Comparison of ENCODE assay signal across 23 cellular contexts in the genomic region with DNA sequence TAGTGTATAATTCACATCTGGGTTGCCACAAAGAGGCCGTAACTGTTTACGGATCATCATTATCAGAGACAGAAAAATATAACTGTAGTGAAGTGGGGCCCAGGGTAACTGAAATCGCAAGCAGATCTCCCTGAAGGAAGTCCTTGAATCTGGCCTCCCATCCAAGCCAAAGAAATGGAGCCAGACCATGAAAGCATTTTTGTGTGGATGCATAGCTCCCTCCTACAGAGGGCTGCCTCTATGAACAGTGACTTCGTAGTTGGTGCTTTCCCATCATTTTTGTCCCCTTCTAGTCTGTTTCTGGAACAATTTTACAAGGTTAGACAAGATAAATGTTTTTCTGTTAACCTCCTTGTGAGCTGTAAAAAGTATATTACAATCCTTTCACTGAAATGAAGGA.
DNase-seq lines count a peak whose midpoint lies in the region; ATAC-seq, FAIRE-seq and TF ChIP-seq lines count a peak whose summit lies in the region.
"Had no signal": no experiment of that assay in that cellular context is flagged by ENCODE, and none has a peak within 500 bp of the region (broad histone marks: within the 10 kb centered on the region; RNA-seq: fewer than 3 reads in every experiment).

No MANE protein-coding gene starts in this region.

- no peak overlapping the region for H3K23ac ChIP-seq in trophoblast cell (ENCODE audit: low read length)

- FAIRE-seq in small intestine (lab: Jason Lieb, UNC) = no peak
- FAIRE-seq: H54 had no signal

- BruUV-seq in A673 (replicated peaks; lab: Mats Ljungman, UMichigan) (no TSS peak), mammary epithelial cell (replicated peaks; lab: Mats Ljungman, UMichigan) (no TSS peak)

- H2BK5ac ChIP-seq in trophoblast cell (ENCODE audit: low read depth, low read length, poor library complexity) = no peak overlapping the region

- H4K8ac ChIP-seq in trophoblast cell (ENCODE audit: low read depth, low read length) = no peak overlapping the region

- H3K27ac ChIP-seq in A673 (ENCODE audit: low read depth, low read length, poor library complexity, severe bottlenecking) = no peak overlapping the region
- H3K27ac ChIP-seq in hepatocyte = peak overlapping the region; percentile 1
- H3K27ac ChIP-seq in trophoblast cell (ENCODE audit: low read depth, low read length) = peak overlapping the region; percentile 34
- no peak overlapping the region for H3K27ac ChIP-seq in breast epithelium
- H3K27ac ChIP-seq in mammary epithelial cell (ENCODE audit: insufficient read depth, low read depth, low read length) = no peak overlapping the region
- no peak overlapping the region for H3K27ac ChIP-seq in small intestine (ENCODE audit: low read depth in 1 of 2, low read length in 1 of 2)
- H3K27ac ChIP-seq: 22Rv1, lower lobe of right lung, thoracic aorta had no signal

- H4K12ac ChIP-seq in trophoblast cell (ENCODE audit: low read depth, low read length) = no peak overlapping the region

- in situ Hi-C loops in astrocyte of the spinal cord (cut with HindIII; ENCODE audit: low sequenced_read_pairs) (no loop called here), mammary epithelial cell (cut with MboI; ENCODE audit: low sequenced_read_pairs in 2 of 2) (no loop called here)

- 51% methylated on average over 4 of the region's 4 CpGs for whole genome bisulfite sequencing in hepatocyte (ENCODE audit: low lambda C conversion rate, missing lambda C conversion rate)
- no CpG with 5 or more reads among the region's 4 CpGs for whole genome bisulfite sequencing in trophoblast cell (ENCODE audit: extremely low coverage, insufficient coverage, insufficient read length)
- 94% methylated on average over 3 of the region's 4 CpGs for WGBS in mammary epithelial cell (ENCODE audit: low coverage, missing lambda C conversion rate)
- 53 to 80% (median 69%) methylated on average over 4 of the region's 4 CpGs for WGBS in small intestine, 3 donors

- H3K4me3 ChIP-seq in A673 (ENCODE audit: low read depth, low read length, poor library complexity, severe bottlenecking) = no peak overlapping the region
- H3K4me3 ChIP-seq in astrocyte of the spinal cord (ENCODE audit: low read depth, low read length) = no peak overlapping the region
- no peak overlapping the region for H3K4me3 ChIP-seq in hepatocyte
- H3K4me3 ChIP-seq in trophoblast cell (ENCODE audit: low read depth, low read length) = no peak overlapping the region
- H3K4me3 ChIP-seq in breast epithelium = no peak overlapping the region
- no peak overlapping the region for H3K4me3 ChIP-seq in mammary epithelial cell (replicated peaks in 1 of 3; ENCODE audit: insufficient read depth in 1 of 3, low read depth in 2 of 3, low read length in 3 of 3)
- no peak overlapping the region for H3K4me3 ChIP-seq in small intestine (ENCODE audit: low read depth in 1 of 2, low read length in 2 of 2)
- H3K4me3 ChIP-seq: lower lobe of right lung, thoracic aorta had no signal

- no peak overlapping the region for H3K9ac ChIP-seq in trophoblast cell (ENCODE audit: low read length)
- H3K9ac ChIP-seq in mammary epithelial cell (ENCODE audit: insufficient read depth, low read length) = no peak overlapping the region

- H3K79me2 ChIP-seq in hepatocyte (no peaks in the 10 kb centered on the region), trophoblast cell (ENCODE audit: control insufficient read depth, insufficient read depth, low read length, poor library complexity) (no peaks in the 10 kb centered on the region), mammary epithelial cell (ENCODE audit: insufficient read depth, low read length) (no peaks in the 10 kb centered on the region)

- no peak overlapping the region for H3K18ac ChIP-seq in trophoblast cell (ENCODE audit: low read length)

- no peaks in the 10 kb centered on the region for H3K9me2 ChIP-seq in hepatocyte (replicated peaks; ENCODE audit: insufficient read depth)

- POLR2A ChIA-PET in A673 (lab: Charles Lee; ENCODE audit: low non-redundant PET) = no interaction called here

- no peak for TF ChIP-seq CTCF in A673 (conservative IDR thresholded peaks at IDR 0.05; ENCODE audit: low read depth, low read length)
- TF ChIP-seq CTCF in astrocyte of the spinal cord (IDR thresholded peaks at IDR 0.05; ENCODE audit: low read depth, low read length) = no peak
- TF ChIP-seq CTCF in hepatocyte (IDR thresholded peaks at IDR 0.05; ENCODE audit: poor library complexity) = no peak
- TF ChIP-seq CTCF in breast epithelium (IDR thresholded peaks at IDR 0.05) = no peak
- no peak for TF ChIP-seq CTCF in mammary epithelial cell (conservative IDR thresholded peaks at IDR 0.05 in 1 of 2, IDR thresholded peaks at IDR 0.05 in 1 of 2; ENCODE audit: extremely low read depth in 1 of 2, insufficient read depth in 1 of 2, low read depth in 1 of 2, low read length in 2 of 2)

- CTCF ChIA-PET in A673 (lab: Charles Lee) = no interaction called here
- CTCF ChIA-PET in mammary epithelial cell (lab: Charles Lee; ENCODE audit: low non-redundant PET) = no interaction called here

- no peaks in the 10 kb centered on the region for H3K79me1 ChIP-seq in trophoblast cell (ENCODE audit: low read length)

- H3K14ac ChIP-seq in trophoblast cell (ENCODE audit: low read length) = no peak overlapping the region

- H3K4me1 ChIP-seq in A673 (ENCODE audit: insufficient read depth, low read length, poor library complexity, severe bottlenecking) (no peaks in the 10 kb centered on the region), hepatocyte (ENCODE audit: insufficient read depth) (no peaks in the 10 kb centered on the region), trophoblast cell (ENCODE audit: control insufficient read depth in 1 of 2, insufficient read depth in 2 of 2, low read length in 2 of 2) (no peaks in the 10 kb centered on the region), breast epithelium (no peaks in the 10 kb centered on the region), mammary epithelial cell (ENCODE audit: insufficient read depth, low read length) (peaks cover 12% of the 10 kb centered on the region), small intestine (ENCODE audit: control insufficient read depth in 2 of 2, insufficient read depth in 1 of 2, low read depth in 1 of 2, low read length in 1 of 2) (no peaks in the 10 kb centered on the region)
- H3K4me1 ChIP-seq: lower lobe of right lung had no signal

- no peak overlapping the region for H2AK5ac ChIP-seq in trophoblast cell (ENCODE audit: low read length)

- H3K27me3 ChIP-seq in A673 (replicated peaks; ENCODE audit: insufficient read depth, low read depth, low read length, poor library complexity) = no peaks in the 10 kb centered on the region
- no peaks in the 10 kb centered on the region for H3K27me3 ChIP-seq in hepatocyte
- H3K27me3 ChIP-seq in trophoblast cell (ENCODE audit: insufficient read depth, low read length) = no peaks in the 10 kb centered on the region
- H3K27me3 ChIP-seq in breast epithelium = no peaks in the 10 kb centered on the region
- no peaks in the 10 kb centered on the region for H3K27me3 ChIP-seq in mammary epithelial cell (ENCODE audit: insufficient read depth, low read length)
- H3K27me3 ChIP-seq in small intestine (ENCODE audit: control insufficient read depth in 2 of 2, insufficient read depth in 2 of 2, low read length in 2 of 2) = no peaks in the 10 kb centered on the region

- H3K4ac ChIP-seq in trophoblast cell (ENCODE audit: low read depth, low read length) = no peak overlapping the region

- dilution Hi-C loops in mammary epithelial cell (cut with HindIII; ENCODE audit: low sequenced_read_pairs) = no loop called here

- H2AFZ ChIP-seq in hepatocyte (no peak overlapping the region), trophoblast cell (ENCODE audit: insufficient read depth, low read length, poor library complexity) (no peak overlapping the region), mammary epithelial cell (ENCODE audit: low read depth, low read length) (no peak overlapping the region)

- H3K4me2 ChIP-seq in hepatocyte = no peak overlapping the region
- H3K4me2 ChIP-seq in trophoblast cell (ENCODE audit: low read length) = no peak overlapping the region
- H3K4me2 ChIP-seq in mammary epithelial cell (ENCODE audit: insufficient read depth, low read depth, low read length) = no peak overlapping the region

- DNase-seq in A673 (ENCODE audit: low spot score) (peak; percentile 5), astrocyte of the spinal cord (ENCODE audit: low read depth, low spot score) (peak; percentile 49), hepatocyte (ENCODE audit: low spot score) (peak; percentile 17), trophoblast cell (no peak), breast epithelium (ENCODE audit: low spot score in 2 of 2) (no peak), mammary epithelial cell (no peak), small intestine (no peak)
- DNase-seq: activated B cell treated with CpG ODN at 0.5 μM for 24 hours; activated CD8-positive, alpha-beta memory T cell treated with anti-CD3 and anti-CD28 coated beads, Interleukin-2, amount 50 U/mL, for 48 hours; activated naive CD8-positive, alpha-beta T cell treated with anti-CD3 and anti-CD28 coated beads for 36 hours; CD4-positive, alpha-beta memory T cell; effector CD4-positive, alpha-beta T cell; erythroblast; lower lobe of right lung; NCI-H1436 treated with DMSO at 0.1 percent for 48 hours; NCI-H2107; retina; stimulated activated CD4-positive, alpha-beta T cell treated with anti-CD3 and anti-CD28 coated beads, Interleukin-4, amount 100 ng/mL, for 24 hours; stimulated activated naive B cell treated with anti-CD40 and anti-IgM and Interleukin-4, amounts not matched to agents 10 μg/mL and 1 μg/mL and 100 μg/mL, for 72 hours had no signal

- H2BK12ac ChIP-seq in trophoblast cell (ENCODE audit: low read length) = no peak overlapping the region

- H3K9me3 ChIP-seq in A673 (ENCODE audit: low read depth, low read length, poor library complexity, severe bottlenecking) = no peaks in the 10 kb centered on the region
- no peaks in the 10 kb centered on the region for H3K9me3 ChIP-seq in hepatocyte (ENCODE audit: low read depth)
- no peaks in the 10 kb centered on the region for H3K9me3 ChIP-seq in trophoblast cell (ENCODE audit: insufficient read depth, low read depth, low read length)
- peaks cover 0 to 6% of the 10 kb centered on the region in 2 donors for H3K9me3 ChIP-seq in breast epithelium
- H3K9me3 ChIP-seq in mammary epithelial cell (replicated peaks; ENCODE audit: insufficient read depth, low read length) = no peaks in the 10 kb centered on the region
- H3K9me3 ChIP-seq in small intestine (ENCODE audit: control insufficient read depth, low read depth) = no peaks in the 10 kb centered on the region
- H3K9me3 ChIP-seq: lower lobe of right lung, thoracic aorta had no signal

- no peak for TF ChIP-seq POLR2A in breast epithelium (IDR thresholded peaks at IDR 0.05)

- no peak overlapping the region for H4K91ac ChIP-seq in trophoblast cell (ENCODE audit: low read depth, low read length)

- no peak for ATAC-seq in GM21528 (IDR thresholded peaks at IDR 0.05; ENCODE audit: low FRiP score, unreplicated experiment)
- ATAC-seq: lower lobe of right lung; stimulated activated naive B cell treated with anti-CD40 and anti-IgM and Interleukin-4, amounts not matched to agents 10 μg/mL and 1 μg/mL and 100 μg/mL, for 72 hours had no signal

- no peak overlapping the region for H2BK120ac ChIP-seq in trophoblast cell (ENCODE audit: insufficient read depth, low read length, poor library complexity)

- no peaks in the 10 kb centered on the region for H4K20me1 ChIP-seq in hepatocyte (ENCODE audit: insufficient read depth, poor library complexity, severe bottlenecking)
- H4K20me1 ChIP-seq in mammary epithelial cell (ENCODE audit: insufficient read depth, low read length) = no peaks in the 10 kb centered on the region

- H3K36me3 ChIP-seq in A673 (ENCODE audit: insufficient read depth, low read length, poor library complexity, severe bottlenecking) (no peaks in the 10 kb centered on the region), hepatocyte (replicated peaks; ENCODE audit: insufficient read depth, low read depth) (no peaks in the 10 kb centered on the region), trophoblast cell (ENCODE audit: control insufficient read depth in 1 of 2, insufficient read depth in 2 of 2, low read length in 2 of 2) (no peaks in the 10 kb centered on the region), breast epithelium (no peaks in the 10 kb centered on the region), mammary epithelial cell (ENCODE audit: insufficient read depth, low read length) (no peaks in the 10 kb centered on the region), small intestine (ENCODE audit: control insufficient read depth in 2 of 2, insufficient read depth in 2 of 2, low read length in 2 of 2) (no peaks in the 10 kb centered on the region)
- H3K36me3 ChIP-seq: lower lobe of right lung, thoracic aorta had no signal

- intact Hi-C loops in A673 (cut with micrococcal nuclease; ENCODE audit: unreplicated experiment) = no loop called here
- intact Hi-C loops in breast epithelium (cut with DNase I; ENCODE audit: low total_unique reads) = no loop called here
- intact Hi-C loops in mammary epithelial cell (cut with micrococcal nuclease) = no loop called here

Comparison
In these comparisons a context has a peak if more than half of its experiments do, and no peak if none do; other contexts are left out.
1. DNase-seq: peak in A673 (single experiment), astrocyte of the spinal cord (single experiment) and hepatocyte (single experiment); none in trophoblast cell (0 of 2), breast epithelium (0 of 2), mammary epithelial cell (single experiment) and small intestine (single experiment).
2. H3K27ac ChIP-seq: peak in hepatocyte (single experiment) and trophoblast cell (single experiment); none in A673 (single experiment), breast epithelium (0 of 2), mammary epithelial cell (single experiment) and small intestine (0 of 2).